ENCODE assay signal across 15 cellular contexts in the genomic region with DNA sequence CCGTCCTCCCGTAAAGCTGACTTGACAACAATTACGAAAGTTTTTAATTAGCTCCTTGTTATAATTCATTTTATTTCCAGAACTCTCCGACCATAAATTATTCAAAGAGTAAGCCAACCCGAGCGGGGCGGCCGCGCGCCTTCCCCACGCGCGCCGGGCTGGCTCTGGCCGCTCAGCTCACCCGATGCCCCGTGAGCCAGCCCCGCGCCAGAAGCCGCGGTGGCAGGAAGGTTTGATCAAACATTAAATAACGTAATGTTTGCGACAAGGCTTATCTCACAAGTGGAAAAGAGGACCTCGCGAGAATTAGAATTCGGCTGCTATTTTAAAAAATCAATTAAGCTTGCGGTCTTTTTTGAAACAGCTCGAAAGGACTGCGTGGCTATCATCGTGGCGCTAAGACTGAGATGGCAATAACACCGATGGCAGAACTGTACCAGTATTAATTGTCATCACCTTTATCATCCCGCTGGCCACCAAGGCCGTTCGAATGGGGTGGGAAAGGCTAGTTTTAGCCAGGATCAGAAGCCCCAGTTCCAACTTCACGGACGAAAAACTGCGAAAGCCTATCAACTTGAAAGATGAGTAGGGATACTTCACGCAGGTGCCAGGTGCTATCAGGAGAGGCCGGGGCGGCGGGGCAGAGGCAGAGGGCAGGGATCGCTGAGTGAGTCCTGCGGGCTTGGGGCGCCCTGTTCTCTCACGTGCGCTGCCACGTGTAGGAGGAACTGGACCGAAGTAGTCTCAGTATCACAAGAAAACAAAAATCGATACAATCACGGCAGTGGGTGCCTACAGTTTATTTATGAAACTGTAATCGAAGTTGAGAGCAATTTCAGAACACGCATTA. TPM values are rescaled to one million over a fixed set of nuclear protein-coding genes. Genes with fewer than 3 reads are reported as not detected.
DNase-seq lines count a peak whose midpoint lies in the region; ATAC-seq and TF ChIP-seq lines count a peak whose summit lies in the region.
"Had no signal": no experiment of that assay in that cellular context is flagged by ENCODE, and none has a peak within 500 bp of the region (broad histone marks: within the 10 kb centered on the region; RNA-seq: fewer than 3 reads in every experiment).

No MANE protein-coding gene starts in this region.

- H3K9me3 ChIP-seq in CD4-positive, alpha-beta memory T cell (ENCODE audit: control insufficient read depth in 1 of 2, low read length in 2 of 2): no peaks in the 10 kb centered on the region
- H3K9me3 ChIP-seq in endodermal cell (ENCODE audit: control insufficient read depth, low read length): no peaks in the 10 kb centered on the region
- H3K9me3 ChIP-seq in CD8-positive, alpha-beta T cell (ENCODE audit: low read length): no peaks in the 10 kb centered on the region
- H3K9me3 ChIP-seq: mucosa of descending colon had no signal

- H3K4me3 ChIP-seq in CD4-positive, alpha-beta memory T cell (ENCODE audit: low read length in 2 of 2): no peak overlapping the region
- H3K4me3 ChIP-seq in H7 (ENCODE audit: insufficient read depth, low read depth, low read length) (no peak overlapping the region; the same call in 1 of the 2 replicates), endodermal cell (ENCODE audit: low read length) (peak overlapping the region; percentile 76)
- no peak overlapping the region for H3K4me3 ChIP-seq in CD8-positive, alpha-beta T cell (ENCODE audit: low read depth, low read length)
- H3K4me3 ChIP-seq: mucosa of descending colon, SK-N-MC had no signal

- H3K4me3 Mint-ChIP-seq in CD4-positive, alpha-beta memory T cell: peak overlapping the region in 7 of 8 donors; percentile 8 to 43 (median 20)
- H3K4me3 Mint-ChIP-seq in endodermal cell (peak overlapping the region; percentile 47), neural crest cell (peak overlapping the region; percentile 73)
- no peak overlapping the region for H3K4me3 Mint-ChIP-seq in CD8-positive, alpha-beta T cell

- ATAC-seq in CD8-positive, alpha-beta T cell: no peak
- no peak for ATAC-seq in GM19467 (IDR thresholded peaks at IDR 0.05; ENCODE audit: unreplicated experiment)

- H3K27ac ChIP-seq in CD4-positive, alpha-beta memory T cell (ENCODE audit: low read depth, low read length): no peak overlapping the region
- H3K27ac ChIP-seq in endodermal cell (ENCODE audit: low read depth, low read length): no peak overlapping the region
- no peak overlapping the region for H3K27ac ChIP-seq in CD8-positive, alpha-beta T cell (ENCODE audit: low read depth, low read length)
- H3K27ac ChIP-seq: SK-N-MC had no signal

- H3K27me3 Mint-ChIP-seq in CD4-positive, alpha-beta memory T cell: peaks cover 70 to 76% of the 10 kb centered on the region in 2 donors
- H3K27me3 Mint-ChIP-seq in endodermal cell (ENCODE audit: insufficient read depth): peaks cover 98% of the 10 kb centered on the region
- peaks cover 98% of the 10 kb centered on the region for H3K27me3 Mint-ChIP-seq in neural crest cell (ENCODE audit: low read depth)
- H3K27me3 Mint-ChIP-seq in CD8-positive, alpha-beta T cell (ENCODE audit: low read depth): peaks cover 79% of the 10 kb centered on the region

- CTCF ChIA-PET in CD4-positive, alpha-beta memory T cell (lab: Charles Lee; ENCODE audit: partially characterized antibody): interaction anchor here (1.3 kb wide), 1 partner anchor 13 kb away, joined by 3 read pairs; no protein-coding TSS in a partner anchor
- CTCF ChIA-PET in CD8-positive, alpha-beta T cell (lab: Charles Lee): interaction anchor here (0.6 kb wide), 1 partner anchor 224 kb away, joined by 3 read pairs; no protein-coding TSS in a partner anchor

- peaks cover 89% of the 10 kb centered on the region for H3K27me3 ChIP-seq in CD4-positive, alpha-beta memory T cell (ENCODE audit: insufficient read depth, low read length)
- H3K27me3 ChIP-seq in H7 (ENCODE audit: control insufficient read depth, insufficient read depth, low read length) (peaks cover 98% of the 10 kb centered on the region), endodermal cell (ENCODE audit: control insufficient read depth, insufficient read depth, low read length, poor library complexity, severe bottlenecking) (peaks cover 98% of the 10 kb centered on the region)
- H3K27me3 ChIP-seq in CD8-positive, alpha-beta T cell (ENCODE audit: insufficient read depth, low read length): peaks cover 89% of the 10 kb centered on the region

- peaks cover 0 to 73% (median 40%) of the 10 kb centered on the region in 8 donors for H3K9me3 Mint-ChIP-seq in CD4-positive, alpha-beta memory T cell
- no peaks in the 10 kb centered on the region for H3K9me3 Mint-ChIP-seq in endodermal cell
- no peaks in the 10 kb centered on the region for H3K9me3 Mint-ChIP-seq in neural crest cell
- H3K9me3 Mint-ChIP-seq in CD8-positive, alpha-beta T cell: peaks cover 8% of the 10 kb centered on the region

- intact Hi-C loops in CD4-positive, alpha-beta memory T cell (cut with micrococcal nuclease): no loop called here
- intact Hi-C loops in CD8-positive, alpha-beta T cell (cut with DNase I, micrococcal nuclease): loop anchor here in 1 of 2 experiments (10.0 kb wide), 1 partner anchor 902 kb away; a partner anchor contains a TSS

- H3K36me3 ChIP-seq in CD4-positive, alpha-beta memory T cell (ENCODE audit: insufficient read depth, low read length): no peaks in the 10 kb centered on the region
- H3K36me3 ChIP-seq in H7 (replicated peaks; ENCODE audit: control insufficient read depth, insufficient read depth, low read length): no peaks in the 10 kb centered on the region
- H3K36me3 ChIP-seq in endodermal cell (ENCODE audit: control insufficient read depth, insufficient read depth, low read length): no peaks in the 10 kb centered on the region
- no peaks in the 10 kb centered on the region for H3K36me3 ChIP-seq in CD8-positive, alpha-beta T cell (ENCODE audit: insufficient read depth, low read length)

- H3K36me3 Mint-ChIP-seq in CD4-positive, alpha-beta memory T cell: peaks cover 0 to 8% of the 10 kb centered on the region in 2 donors
- H3K36me3 Mint-ChIP-seq in endodermal cell (ENCODE audit: low read depth) (no peaks in the 10 kb centered on the region), neural crest cell (ENCODE audit: low read depth) (no peaks in the 10 kb centered on the region)
- H3K36me3 Mint-ChIP-seq in CD8-positive, alpha-beta T cell: no peaks in the 10 kb centered on the region

- peak overlapping the region in 5 of 7 donors; percentile 24 to 87 (median 57) for H3K27ac Mint-ChIP-seq in CD4-positive, alpha-beta memory T cell
- H3K27ac Mint-ChIP-seq in endodermal cell (no peak overlapping the region), neural crest cell (ENCODE audit: unreplicated experiment) (no peak overlapping the region)
- H3K27ac Mint-ChIP-seq in CD8-positive, alpha-beta T cell: no peak overlapping the region

- no peak overlapping the region for H3K9ac ChIP-seq in endodermal cell (ENCODE audit: extremely low read depth, low read length, poor library complexity, severe bottlenecking)

- DNase-seq in CD4-positive, alpha-beta memory T cell: no peak
- DNase-seq in H7 (peak; percentile 75), endodermal cell (peak; percentile 71), neural crest cell (ENCODE audit: low read depth, low spot score) (no peak), dermis blood vessel endothelial cell (no peak)
- no peak for DNase-seq in CD8-positive, alpha-beta T cell
- DNase-seq: activated CD8-positive, alpha-beta memory T cell treated with anti-CD3 and anti-CD28 coated beads for 24 hours; anterior cingulate cortex; hypothalamus; mucosa of descending colon; NCI-H526; stimulated activated CD4-positive, alpha-beta T cell treated with anti-CD3 and anti-CD28 coated beads, Interleukin-12 subunit alpha, Interleukin-12 subunit beta, amount 100 ng/mL, for 4 hours; stimulated activated CD8-positive, alpha-beta memory T cell treated with anti-CD3 and anti-CD28 coated beads, Interleukin-4, amount 100 ng/mL, for 48 hours had no signal

- TF ChIP-seq CTCF in endodermal cell (conservative IDR thresholded peaks at IDR 0.05): no peak
- TF ChIP-seq CTCF in neural crest cell (conservative IDR thresholded peaks at IDR 0.05): no peak
- no peak for TF ChIP-seq CTCF in CD8-positive, alpha-beta T cell (IDR thresholded peaks at IDR 0.05)

- H3K4me1 Mint-ChIP-seq in CD4-positive, alpha-beta memory T cell: peaks cover 3 to 30% (median 6%) of the 10 kb centered on the region in 4 donors
- H3K4me1 Mint-ChIP-seq in endodermal cell (peaks cover 21% of the 10 kb centered on the region), neural crest cell (peaks cover 9% of the 10 kb centered on the region)
- H3K4me1 Mint-ChIP-seq in CD8-positive, alpha-beta T cell (ENCODE audit: low read depth): peaks cover 18% of the 10 kb centered on the region

- POLR2A ChIA-PET in CD4-positive, alpha-beta memory T cell (lab: Charles Lee; ENCODE audit: partially characterized antibody): no interaction called here
- POLR2A ChIA-PET in CD8-positive, alpha-beta T cell (lab: Charles Lee): no interaction called here

- WGBS in endodermal cell (ENCODE audit: insufficient coverage in 1 of 2, insufficient read length in 1 of 2), 2 experiments: 2 to 3% methylated on average over 37 to 53 of the region's 53 CpGs

- peaks cover 6% of the 10 kb centered on the region for H3K4me1 ChIP-seq in CD4-positive, alpha-beta memory T cell (ENCODE audit: insufficient read depth, low read length)
- peaks cover 4% of the 10 kb centered on the region for H3K4me1 ChIP-seq in endodermal cell (ENCODE audit: control insufficient read depth, insufficient read depth, low read length)
- H3K4me1 ChIP-seq in CD8-positive, alpha-beta T cell (ENCODE audit: insufficient read depth, low read length): peaks cover 12% of the 10 kb centered on the region

RNA-seq across cellular contexts. Expression of a gene that starts 6.4 kb away (rescaled TPM):
- under 1 TPM in 1 of 2 experiments, not detected in 1; 0.06 TPM for total RNA-seq in CD4-positive, alpha-beta memory T cell
- not detected for polyA plus RNA-seq in CD4-positive, alpha-beta memory T cell
- total RNA-seq in H7 (2014; rRNA removed; shearing (Covaris generic)): 0.03 TPM in 1 of 2 replicates, not detected in the other
- total RNA-seq in endodermal cell (under 1 TPM; 0.11 to 0.15 TPM), neural crest cell (0.19 and 0.41 TPM in 2 replicates), dermis blood vessel endothelial cell (not detected in 2 replicates)
- polyA plus RNA-seq in endodermal cell (2013, experiment 1 of 2): 11.4 TPM
- polyA plus RNA-seq in endodermal cell (2013, experiment 2 of 2): 8.4 TPM
- total RNA-seq in CD8-positive, alpha-beta T cell: under 1 TPM; 0.05 to 0.08 TPM
- total RNA-seq: mucosa of descending colon had no signal

Comparison
In these comparisons a context has a peak if more than half of its experiments do, and no peak if none do; other contexts are left out.
1. DNase-seq: peak in H7 (single experiment) and endodermal cell (single experiment); none in CD4-positive, alpha-beta memory T cell (0 of 5), neural crest cell (single experiment), CD8-positive, alpha-beta T cell (0 of 7) and dermis blood vessel endothelial cell (single experiment).
2. H3K27ac Mint-ChIP-seq: peak in CD4-positive, alpha-beta memory T cell (5 of 7); none in endodermal cell (single experiment), neural crest cell (single experiment) and CD8-positive, alpha-beta T cell (single experiment).